In genomic region chr1:47991187-47991586, GRCh38 we compare ENCODE assay signal across 1 cellular context.
TF ChIP-seq lines count a peak whose summit lies in the region.

No MANE protein-coding gene starts in this region.

TF ChIP-seq in H1, 55 proteins besides CTCF, POLR2A, EP300 and RAD21:
- TF ChIP-seq KDM1A (IDR thresholded peaks at IDR 0.05; ENCODE audit: borderline replicate concordance, low read length) (no peak), BRCA1 (IDR thresholded peaks at IDR 0.05; ENCODE audit: low read depth, low read length) (no peak), YY1 (IDR thresholded peaks at IDR 0.05; ENCODE audit: low read depth, low read length) (no peak), SRF (IDR thresholded peaks at IDR 0.05; ENCODE audit: low read depth, low read length) (no peak), TBP (IDR thresholded peaks at IDR 0.05; ENCODE audit: low read depth, low read length) (no peak), BACH1 (IDR thresholded peaks at IDR 0.05; ENCODE audit: low read length) (no peak), SIN3A (conservative IDR thresholded peaks at IDR 0.05 in 1 of 2, IDR thresholded peaks at IDR 0.05 in 1 of 2; ENCODE audit: low read depth in 1 of 2, low read length in 2 of 2) (no peak), JUND (IDR thresholded peaks at IDR 0.05; ENCODE audit: low read length) (peak; percentile 77), ATF2 (IDR thresholded peaks at IDR 0.05; ENCODE audit: low read length) (peak; percentile 91), JUN (IDR thresholded peaks at IDR 0.05; ENCODE audit: low read depth, low read length) (no peak), BCL11A (IDR thresholded peaks at IDR 0.05; ENCODE audit: low read depth in 2 of 2, low read length in 2 of 2) (no peak), CTBP2 (IDR thresholded peaks at IDR 0.05; ENCODE audit: borderline replicate concordance, insufficient read depth, insufficient read length, low read length) (no peak), POU5F1 (IDR thresholded peaks at IDR 0.05; ENCODE audit: low read depth, low read length) (no peak)
